14 cellular contexts compared by ENCODE assay signal in genomic region chr1:41727749-41728115, GRCh38.
A peak's percentile ranks its signal among the peaks of the same experiment; 100 is the strongest.
DNase-seq lines count a peak whose midpoint lies in the region; ATAC-seq, FAIRE-seq and TF ChIP-seq lines count a peak whose summit lies in the region.
"Had no signal": no experiment of that assay in that cellular context is flagged by ENCODE, and none has a peak within 500 bp of the region (broad histone marks: within the 10 kb centered on the region; RNA-seq: fewer than 3 reads in every experiment).

No MANE protein-coding gene starts in this region.

- no peaks in the 10 kb centered on the region for H3K9me1 ChIP-seq in endothelial cell of umbilical vein (replicated peaks; ENCODE audit: control insufficient read depth, extremely low read depth, insufficient read depth, low read length)

- H4K91ac ChIP-seq in trophoblast cell (ENCODE audit: low read depth, low read length), result no peak overlapping the region

- dilution Hi-C loops in endothelial cell of umbilical vein (cut with MboI; ENCODE audit: extremely low pct_ligation_motif_present, low sequenced_read_pairs), result no loop called here

- H3K36me3 ChIP-seq in OCI-LY7 (ENCODE audit: insufficient read depth, low read length) (no peaks in the 10 kb centered on the region), endothelial cell of umbilical vein (ENCODE audit: control insufficient read depth in 2 of 2, extremely low read depth in 1 of 2, insufficient read depth in 2 of 2, low read length in 2 of 2) (no peaks in the 10 kb centered on the region), kidney (ENCODE audit: control insufficient read depth in 1 of 2, insufficient read depth in 2 of 2, low read length in 2 of 2) (no peaks in the 10 kb centered on the region), trophoblast cell (ENCODE audit: control insufficient read depth in 1 of 2, insufficient read depth in 2 of 2, low read length in 2 of 2) (no peaks in the 10 kb centered on the region)

- no peak overlapping the region for H2BK5ac ChIP-seq in trophoblast cell (ENCODE audit: low read depth, low read length, poor library complexity)

- POLR2A ChIA-PET in OCI-LY7 (lab: Charles Lee) (no interaction called here), endothelial cell of umbilical vein (lab: Charles Lee) (no interaction called here)

- H3K4me1 ChIP-seq in OCI-LY7 (ENCODE audit: insufficient read depth, low read length, poor library complexity, severe bottlenecking), result peaks cover 35% of the 10 kb centered on the region
- peaks cover 31% of the 10 kb centered on the region for H3K4me1 ChIP-seq in endothelial cell of umbilical vein (ENCODE audit: control insufficient read depth, extremely low read depth, insufficient read depth, low read length)
- H3K4me1 ChIP-seq in kidney (ENCODE audit: control insufficient read depth in 1 of 2, insufficient read depth in 1 of 2, low read depth in 1 of 2, low read length in 2 of 2), result peaks cover 5 to 25% of the 10 kb centered on the region in 2 donors
- peaks cover 0 to 5% of the 10 kb centered on the region in 2 experiments for H3K4me1 ChIP-seq in trophoblast cell (ENCODE audit: control insufficient read depth in 1 of 2, insufficient read depth in 2 of 2, low read length in 2 of 2)

- H3K27me3 Mint-ChIP-seq in activated CD8-positive, alpha-beta memory T cell treated with anti-CD3 and anti-CD28 coated beads, Interleukin-2, amount 10 ng/mL, durations not matched to agents 7 days and 5 days, result no peaks in the 10 kb centered on the region
- H3K27me3 Mint-ChIP-seq in stimulated activated naive CD8-positive, alpha-beta T cell treated with anti-CD3 and anti-CD28 coated beads, Interleukin-15, amount 100 ng/mL, for 72 hours, result no peaks in the 10 kb centered on the region
- H3K27me3 Mint-ChIP-seq: T-cell had no signal

- CTCF ChIA-PET in activated CD8-positive, alpha-beta memory T cell treated with anti-CD3 and anti-CD28 coated beads, Interleukin-2, amount 10 ng/mL, durations not matched to agents 7 days and 5 days (lab: Charles Lee), result interaction anchor here (1.4 to 1.9 kb wide), 5 partner anchors 14 to 154 kb away, joined by 3 to 5 read pairs (median 4); no protein-coding TSS in a partner anchor
- CTCF ChIA-PET in OCI-LY7 (lab: Charles Lee; ENCODE audit: unreplicated experiment) (no interaction called here), endothelial cell of umbilical vein (lab: Charles Lee) (interaction anchor here (1.2 to 1.6 kb wide), 4 partner anchors 14 to 446 kb away, joined by 3 to 8 read pairs (median 3); no protein-coding TSS in a partner anchor)

- no peak overlapping the region for H2BK12ac ChIP-seq in trophoblast cell (ENCODE audit: low read length)

- peak overlapping the region; percentile 39 for H3K4me3 ChIP-seq in OCI-LY7 (ENCODE audit: low read depth, low read length, poor library complexity, severe bottlenecking)
- no peak overlapping the region for H3K4me3 ChIP-seq in endothelial cell of umbilical vein (replicated peaks in 1 of 3; ENCODE audit: insufficient read depth in 1 of 3, low read depth in 1 of 3, low read length in 3 of 3)
- no peak overlapping the region for H3K4me3 ChIP-seq in kidney (ENCODE audit: low read length in 2 of 2)
- no peak overlapping the region for H3K4me3 ChIP-seq in trophoblast cell (ENCODE audit: low read depth, low read length)

- BruUV-seq in OCI-LY7 (replicated peaks; lab: Mats Ljungman, UMichigan) (no TSS peak), endothelial cell of umbilical vein (replicated peaks; lab: Mats Ljungman, UMichigan) (no TSS peak)

- peak overlapping the region; percentile 76 for H3K4me2 ChIP-seq in OCI-LY7 (ENCODE audit: low read length)
- no peak overlapping the region for H3K4me2 ChIP-seq in endothelial cell of umbilical vein (ENCODE audit: insufficient read depth, low read length)
- no peak overlapping the region for H3K4me2 ChIP-seq in trophoblast cell (ENCODE audit: low read length)

- H2AK5ac ChIP-seq in trophoblast cell (ENCODE audit: low read length), result no peak overlapping the region

- H3K18ac ChIP-seq in trophoblast cell (ENCODE audit: low read length), result no peak overlapping the region

- no peak overlapping the region for H3K4ac ChIP-seq in trophoblast cell (ENCODE audit: low read depth, low read length)

- no peak for DNase-seq in activated CD8-positive, alpha-beta memory T cell treated with anti-CD3 and anti-CD28 coated beads, Interleukin-2, amount 10 ng/mL, durations not matched to agents 7 days and 5 days
- no peak for DNase-seq in activated CD8-positive, alpha-beta memory T cell treated with anti-CD3 and anti-CD28 coated beads, Interleukin-2, amount 50 U/mL, for 4 hours
- DNase-seq in OCI-LY7 (ENCODE audit: low spot score) (no peak), endothelial cell of umbilical vein (ENCODE audit: low read depth, low spot score) (no peak), kidney (no peak), trophoblast cell (no peak)
- no peak for DNase-seq in stimulated activated naive CD8-positive, alpha-beta T cell treated with anti-CD3 and anti-CD28 coated beads, Interleukin-15, amount 100 ng/mL, for 72 hours
- no peak for DNase-seq in activated CD4-positive, CD25-positive, alpha-beta regulatory T cell (lab: John Stamatoyannopoulos, UW)
- DNase-seq: cerebellar nuclear complex, NCI-H1092, NCI-H748 treated with DMSO at 0.1 percent for 48 hours had no signal

- intact Hi-C loops in OCI-LY7 (cut with micrococcal nuclease; ENCODE audit: unreplicated experiment) (loop anchor here (2.0 to 5.0 kb wide), 2 partner anchors 75 to 153 kb away; no protein-coding TSS in a partner anchor), endothelial cell of umbilical vein (cut with micrococcal nuclease) (loop anchor here (1.0 to 10.0 kb wide), 3 partner anchors 14 to 307 kb away; no protein-coding TSS in a partner anchor), kidney (cut with DNase I) (no loop called here)

- peak; percentile 24 for FAIRE-seq in endothelial cell of umbilical vein (lab: Jason Lieb, UNC)
- no peak for FAIRE-seq in kidney (lab: Jason Lieb, UNC)
- FAIRE-seq: endometrium had no signal

- no peak overlapping the region for H4K12ac ChIP-seq in trophoblast cell (ENCODE audit: low read depth, low read length)

- H4K8ac ChIP-seq in trophoblast cell (ENCODE audit: low read depth, low read length), result no peak overlapping the region

- H3K27ac Mint-ChIP-seq in activated CD8-positive, alpha-beta memory T cell treated with anti-CD3 and anti-CD28 coated beads, Interleukin-2, amount 10 ng/mL, durations not matched to agents 7 days and 5 days, result no peak overlapping the region
- no peak overlapping the region for H3K27ac Mint-ChIP-seq in stimulated activated naive CD8-positive, alpha-beta T cell treated with anti-CD3 and anti-CD28 coated beads, Interleukin-15, amount 100 ng/mL, for 72 hours

- TF ChIP-seq CTCF in OCI-LY7 (conservative IDR thresholded peaks at IDR 0.05; ENCODE audit: low read length) (no peak), endothelial cell of umbilical vein (IDR thresholded peaks at IDR 0.05; ENCODE audit: extremely low read depth in 1 of 2, insufficient read depth in 1 of 2, low read depth in 1 of 2, low read length in 2 of 2) (no peak), kidney (IDR thresholded peaks at IDR 0.05; ENCODE audit: borderline replicate concordance, extremely low read depth, insufficient read depth) (no peak)

- H3K79me2 ChIP-seq in OCI-LY7 (ENCODE audit: insufficient read depth, low read depth, low read length), result no peaks in the 10 kb centered on the region
- no peaks in the 10 kb centered on the region for H3K79me2 ChIP-seq in endothelial cell of umbilical vein (ENCODE audit: control insufficient read depth, insufficient read depth, low read length)
- H3K79me2 ChIP-seq in trophoblast cell (ENCODE audit: control insufficient read depth, insufficient read depth, low read length, poor library complexity), result no peaks in the 10 kb centered on the region

- no CpG with 5 or more reads among the region's 4 CpGs for WGBS in trophoblast cell (ENCODE audit: extremely low coverage, insufficient coverage, insufficient read length)

- H3K4me3 Mint-ChIP-seq in activated CD8-positive, alpha-beta memory T cell treated with anti-CD3 and anti-CD28 coated beads, Interleukin-2, amount 10 ng/mL, durations not matched to agents 7 days and 5 days, result no peak overlapping the region
- H3K4me3 Mint-ChIP-seq in stimulated activated naive CD8-positive, alpha-beta T cell treated with anti-CD3 and anti-CD28 coated beads, Interleukin-15, amount 100 ng/mL, for 72 hours, result peak overlapping the region; percentile 61 to 81

- no peak overlapping the region for H3K23ac ChIP-seq in trophoblast cell (ENCODE audit: low read length)

- no peak for TF ChIP-seq POLR2A in endothelial cell of umbilical vein (IDR thresholded peaks at IDR 0.05; ENCODE audit: low read depth, low read length)

- no peaks in the 10 kb centered on the region for H3K36me3 Mint-ChIP-seq in activated CD8-positive, alpha-beta memory T cell treated with anti-CD3 and anti-CD28 coated beads, Interleukin-2, amount 10 ng/mL, durations not matched to agents 7 days and 5 days
- H3K36me3 Mint-ChIP-seq: T-cell had no signal

- H3K4me1 Mint-ChIP-seq in activated CD8-positive, alpha-beta memory T cell treated with anti-CD3 and anti-CD28 coated beads, Interleukin-2, amount 10 ng/mL, durations not matched to agents 7 days and 5 days, result peaks cover 35% of the 10 kb centered on the region
- peaks cover 52% of the 10 kb centered on the region for H3K4me1 Mint-ChIP-seq in stimulated activated naive CD8-positive, alpha-beta T cell treated with anti-CD3 and anti-CD28 coated beads, Interleukin-15, amount 100 ng/mL, for 72 hours

- no peaks in the 10 kb centered on the region for H3K27me3 ChIP-seq in endothelial cell of umbilical vein (ENCODE audit: control insufficient read depth in 2 of 2, insufficient read depth in 2 of 2, low read length in 2 of 2)
- H3K27me3 ChIP-seq in trophoblast cell (ENCODE audit: insufficient read depth, low read length), result no peaks in the 10 kb centered on the region

- H2AFZ ChIP-seq in OCI-LY7 (ENCODE audit: low read length) (0 out of 2 replicates have a peak overlapping the region, but pooled peaks have one; percentile 32), endothelial cell of umbilical vein (ENCODE audit: low read depth, low read length) (peak overlapping the region; percentile 90), trophoblast cell (ENCODE audit: insufficient read depth, low read length, poor library complexity) (no peak overlapping the region)

- peak; percentile 11 for ATAC-seq in activated CD8-positive, alpha-beta memory T cell treated with anti-CD3 and anti-CD28 coated beads, Interleukin-2, amount 10 ng/mL, durations not matched to agents 7 days and 5 days
- ATAC-seq in stimulated activated naive CD8-positive, alpha-beta T cell treated with anti-CD3 and anti-CD28 coated beads, Interleukin-15, amount 100 ng/mL, for 72 hours, result no peak

- peak overlapping the region; percentile 61 for H3K27ac ChIP-seq in OCI-LY7 (ENCODE audit: low read depth, low read length, poor library complexity, severe bottlenecking)
- peak overlapping the region; percentile 70 for H3K27ac ChIP-seq in endothelial cell of umbilical vein (ENCODE audit: insufficient read depth, low read depth, low read length)
- no peak overlapping the region for H3K27ac ChIP-seq in kidney (ENCODE audit: low read depth in 2 of 2, low read length in 2 of 2)
- no peak overlapping the region for H3K27ac ChIP-seq in trophoblast cell (ENCODE audit: low read depth, low read length)
- H3K27ac ChIP-seq: RWPE1 had no signal

- H3K9ac ChIP-seq in endothelial cell of umbilical vein (replicated peaks; ENCODE audit: extremely low read depth, insufficient read depth, low read length) (no peak overlapping the region), kidney (ENCODE audit: low read length in 2 of 2) (no peak overlapping the region), trophoblast cell (ENCODE audit: low read length) (no peak overlapping the region)

- no peaks in the 10 kb centered on the region for H3K79me1 ChIP-seq in trophoblast cell (ENCODE audit: low read length)

- no peaks in the 10 kb centered on the region for H3K9me3 Mint-ChIP-seq in activated CD8-positive, alpha-beta memory T cell treated with anti-CD3 and anti-CD28 coated beads, Interleukin-2, amount 10 ng/mL, durations not matched to agents 7 days and 5 days (ENCODE audit: low read depth)
- no peaks in the 10 kb centered on the region for H3K9me3 Mint-ChIP-seq in stimulated activated naive CD8-positive, alpha-beta T cell treated with anti-CD3 and anti-CD28 coated beads, Interleukin-15, amount 100 ng/mL, for 72 hours
- H3K9me3 Mint-ChIP-seq: T-cell had no signal

- H3K9me3 ChIP-seq in OCI-LY7 (ENCODE audit: low read length) (no peaks in the 10 kb centered on the region), endothelial cell of umbilical vein (replicated peaks; ENCODE audit: control insufficient read depth, insufficient read depth, low read length) (no peaks in the 10 kb centered on the region), kidney (ENCODE audit: control insufficient read depth in 1 of 2, low read length in 2 of 2) (no peaks in the 10 kb centered on the region), trophoblast cell (ENCODE audit: insufficient read depth, low read depth, low read length) (peaks cover 3% of the 10 kb centered on the region)

- no peaks in the 10 kb centered on the region for H3K9me2 ChIP-seq in OCI-LY7 (ENCODE audit: insufficient read depth, low read length)

- H2BK120ac ChIP-seq in trophoblast cell (ENCODE audit: insufficient read depth, low read length, poor library complexity), result no peak overlapping the region

- H4K20me1 ChIP-seq in OCI-LY7 (ENCODE audit: insufficient read depth, low read length) (no peaks in the 10 kb centered on the region), endothelial cell of umbilical vein (replicated peaks; ENCODE audit: control insufficient read depth, extremely low read depth, insufficient read depth, low read length) (no peaks in the 10 kb centered on the region)

- no peak overlapping the region for H3K14ac ChIP-seq in trophoblast cell (ENCODE audit: low read length)

Comparison
In these comparisons a context has a peak if more than half of its experiments do, and no peak if none do; other contexts are left out.
1. H3K27ac ChIP-seq: peak in OCI-LY7 (single experiment) and endothelial cell of umbilical vein (single experiment); none in kidney (0 of 2) and trophoblast cell (single experiment).